8 cellular contexts compared by ENCODE assay signal in genomic region chr3:48301020-48301813, GRCh38. TPM values are rescaled to one million over a fixed set of nuclear protein-coding genes. Genes with fewer than 3 reads are reported as not detected.
DNase-seq lines count a peak whose midpoint lies in the region; ATAC-seq and TF ChIP-seq lines count a peak whose summit lies in the region.

Gene NME6 (minus strand): TSS chr3:48301367.

- H3K4me3 Mint-ChIP-seq in natural killer cell treated with Interleukin-12 subunit alpha and Interleukin-12 subunit beta and Interleukin-15 and Interleukin-18, amount 100 ng/mL, for 72 hours = peak within 1 kb of the TSS; percentile 84

- peaks cover 12% of the 10 kb centered on the region for H3K36me3 Mint-ChIP-seq in natural killer cell treated with Interleukin-12 subunit alpha and Interleukin-12 subunit beta and Interleukin-15 and Interleukin-18, amount 100 ng/mL, for 72 hours

- H3K4me1 Mint-ChIP-seq in natural killer cell treated with Interleukin-12 subunit alpha and Interleukin-12 subunit beta and Interleukin-15 and Interleukin-18, amount 100 ng/mL, for 72 hours (ENCODE audit: low read depth in 2 of 2) = peaks cover 42 to 48% of the 10 kb centered on the region in 2 donors

- DNase-seq in DMS79 treated with DMSO at 0.1 percent for 48 hours (lab: John Stamatoyannopoulos, UW) (peak; percentile 68), H4 (ENCODE audit: low spot score) (peak; percentile 67), M059J (ENCODE audit: low read depth) (peak; percentile 78), fibroblast of peridontal ligament (ENCODE audit: extremely low read depth) (peak; percentile 86)
- peak; percentile 87 for DNase-seq in activated T-helper 9 cell treated with anti-CD3 and anti-CD28 coated beads, Interleukin-2, amount 50 U/mL, for 16 hours (ENCODE audit: low read depth)
- DNase-seq in natural killer cell treated with Interleukin-12 subunit alpha and Interleukin-12 subunit beta and Interleukin-15 and Interleukin-18, amount 100 ng/mL, for 72 hours (ENCODE audit: low spot score) = peak; percentile 97
- peak; percentile 92 for DNase-seq in stimulated activated naive CD4-positive, alpha-beta T cell treated with Interleukin-2 at 50 U/mL for 16 hours (lab: John Stamatoyannopoulos, UW)

- peak; percentile 96 to 97 for ATAC-seq in natural killer cell treated with Interleukin-12 subunit alpha and Interleukin-12 subunit beta and Interleukin-15 and Interleukin-18, amount 100 ng/mL, for 72 hours

- TF ChIP-seq POLR2A in Raji (IDR thresholded peaks at IDR 0.05; ENCODE audit: insufficient read depth, low read depth, low read length) = peak; percentile 76

- H3K27ac Mint-ChIP-seq in natural killer cell treated with Interleukin-12 subunit alpha and Interleukin-12 subunit beta and Interleukin-15 and Interleukin-18, amount 100 ng/mL, for 72 hours = peak within 1 kb of the TSS; percentile 72 to 87

- H3K9me3 Mint-ChIP-seq in natural killer cell treated with Interleukin-12 subunit alpha and Interleukin-12 subunit beta and Interleukin-15 and Interleukin-18, amount 100 ng/mL, for 72 hours = no peaks in the 10 kb centered on the region

- H3K27me3 Mint-ChIP-seq in natural killer cell treated with Interleukin-12 subunit alpha and Interleukin-12 subunit beta and Interleukin-15 and Interleukin-18, amount 100 ng/mL, for 72 hours = peaks cover 0 to 3% of the 10 kb centered on the region in 2 donors

RNA-seq across cellular contexts. Expression of gene NME6, which starts in this region (rescaled TPM):
- 16.6 and 20.0 TPM in 2 replicates for total RNA-seq in H4 (2014; rRNA removed; shearing (Covaris generic))
- 22.0 and 31.0 TPM in 2 replicates for total RNA-seq in M059J (2014; rRNA removed; shearing (Covaris generic))
- total RNA-seq in natural killer cell treated with Interleukin-12 subunit alpha and Interleukin-12 subunit beta and Interleukin-15 and Interleukin-18, amount 100 ng/mL, for 72 hours = 10 to 100 TPM; 35.7 to 48.9 TPM

Comparison
In these comparisons a context has a peak if more than half of its experiments do, and no peak if none do; other contexts are left out.
1. Peak in every context shown above with its lines: DNase-seq and ATAC-seq.